Comparison of ENCODE assay signal across 20 cellular contexts in the genomic region with DNA sequence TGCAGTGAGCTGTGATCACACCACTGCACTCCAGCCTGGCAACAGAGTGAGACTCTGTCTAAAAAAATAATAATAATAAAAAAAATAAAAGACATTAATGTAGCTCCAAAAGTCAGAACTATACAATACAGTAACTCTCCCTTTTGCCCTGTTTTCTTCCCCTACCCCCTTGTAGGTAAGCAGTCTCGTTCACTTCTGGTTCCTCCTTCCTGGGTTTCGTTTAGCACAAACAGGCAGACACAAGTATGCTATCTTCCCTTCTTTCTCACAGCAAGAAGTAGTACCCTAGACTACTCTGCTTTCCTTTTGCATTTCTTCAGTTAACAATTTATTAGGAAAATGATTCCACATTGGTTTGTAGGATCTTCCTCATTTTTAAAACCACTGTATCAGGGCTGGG.
"Had no signal": no experiment of that assay in that cellular context is flagged by ENCODE, and none has a peak within 500 bp of the region (broad histone marks: within the 10 kb centered on the region; RNA-seq: fewer than 3 reads in every experiment).

No MANE protein-coding gene starts in this region.

- H3K36me3 Mint-ChIP-seq: natural killer cell had no signal

- H3K27ac ChIP-seq: colonic mucosa, heart left ventricle, ovary, suprapubic skin, tibial artery, upper lobe of left lung, uterus had no signal

- H3K27me3 ChIP-seq: colonic mucosa, dorsolateral prefrontal cortex, heart left ventricle, ovary, suprapubic skin, tibial artery, upper lobe of left lung, uterus had no signal

- H3K27me3 Mint-ChIP-seq: progenitor cell of endocrine pancreas had no signal

- H3K4me3 Mint-ChIP-seq: natural killer cell, neural crest cell had no signal

- H3K27ac Mint-ChIP-seq: natural killer cell, progenitor cell of endocrine pancreas had no signal

- ATAC-seq: heart left ventricle; mucosa of descending colon; natural killer cell; right cardiac atrium; stimulated activated naive CD8-positive, alpha-beta T cell treated with anti-CD3 and anti-CD28 coated beads, Interleukin-15, Interleukin-2, amounts not matched to agents 100 U/mL and 50 U/mL, for 24 hours had no signal

- H3K4me1 ChIP-seq: colonic mucosa, heart left ventricle, tibial artery, upper lobe of left lung, uterus had no signal

- H3K9me3 Mint-ChIP-seq: natural killer cell, neural crest cell had no signal

- DNase-seq: colonic mucosa; dorsolateral prefrontal cortex; effector CD8-positive, alpha-beta T cell; foreskin melanocyte; heart left ventricle; hippocampal formation; kidney glomerular epithelial cell; mucosa of descending colon; natural killer cell; ovary; right cardiac atrium; small intestine; stimulated activated CD4-positive, alpha-beta T cell treated with anti-CD3 and anti-CD28 coated beads, Interleukin-12 subunit alpha, Interleukin-12 subunit beta, amount 100 ng/mL, for 4 hours; stimulated activated naive CD8-positive, alpha-beta T cell treated with anti-CD3 and anti-CD28 coated beads, Interleukin-15, Interleukin-2, amounts not matched to agents 100 U/mL and 50 U/mL, for 24 hours; tibial artery; upper lobe of left lung; uterus had no signal

- H3K4me3 ChIP-seq: colonic mucosa, dorsolateral prefrontal cortex, heart left ventricle, mucosa of descending colon, ovary, suprapubic skin, tibial artery, upper lobe of left lung, uterus had no signal

- H3K9me3 ChIP-seq: colonic mucosa, heart left ventricle, mucosa of descending colon, ovary, suprapubic skin, tibial artery, upper lobe of left lung, uterus had no signal
